Comparison of ENCODE assay signal across 8 cellular contexts in genomic region chr5:57172466-57172961, GRCh38. TPM values are rescaled to one million over a fixed set of nuclear protein-coding genes. Genes with fewer than 3 reads are reported as not detected.
A peak's percentile ranks its signal among the peaks of the same experiment; 100 is the strongest.
DNase-seq lines count a peak whose midpoint lies in the region; ATAC-seq and TF ChIP-seq lines count a peak whose summit lies in the region.

No MANE protein-coding gene starts in this region.

- H3K4me3 ChIP-seq in LNCaP clone FGC (ENCODE audit: low read depth, low read length) = peak overlapping the region; percentile 90
- H3K4me3 ChIP-seq in skeletal muscle cell (ENCODE audit: low read depth, low read length) = peak overlapping the region; percentile 96

- H3K27ac Mint-ChIP-seq in activated T-helper 17 cell treated with anti-CD3 and anti-CD28 coated beads, Interleukin-2, amount 50 U/mL, for 72 hours = peak overlapping the region; percentile 100
- H3K27ac Mint-ChIP-seq in glutamatergic neuron (ENCODE audit: unreplicated experiment) = peak overlapping the region; percentile 91

- no peaks in the 10 kb centered on the region for H3K27me3 Mint-ChIP-seq in activated T-helper 17 cell treated with anti-CD3 and anti-CD28 coated beads, Interleukin-2, amount 50 U/mL, for 72 hours
- peaks cover 8% of the 10 kb centered on the region for H3K27me3 Mint-ChIP-seq in glutamatergic neuron (ENCODE audit: unreplicated experiment)

- peaks cover 14% of the 10 kb centered on the region for H3K4me1 Mint-ChIP-seq in activated T-helper 17 cell treated with anti-CD3 and anti-CD28 coated beads, Interleukin-2, amount 50 U/mL, for 72 hours
- peaks cover 9% of the 10 kb centered on the region for H3K4me1 Mint-ChIP-seq in glutamatergic neuron (ENCODE audit: low read depth, unreplicated experiment)

- TF ChIP-seq CTCF in LNCaP clone FGC (IDR thresholded peaks at IDR 0.05; ENCODE audit: control insufficient read depth, extremely low read depth, insufficient read depth) = no peak
- TF ChIP-seq CTCF in glutamatergic neuron (IDR thresholded peaks at IDR 0.05; ENCODE audit: partially characterized antibody, unreplicated experiment) = no peak

- DNase-seq in Daoy (ENCODE audit: low read depth) (peak; percentile 30), LNCaP clone FGC (ENCODE audit: low read depth) (no peak), glutamatergic neuron (no peak), skeletal muscle cell (ENCODE audit: low read depth) (no peak)
- no peak for DNase-seq in stimulated activated CD8-positive, alpha-beta memory T cell treated with anti-CD3 and anti-CD28 coated beads, Interleukin-4, amount 100 ng/mL, for 48 hours

- no peaks in the 10 kb centered on the region for H3K9me3 Mint-ChIP-seq in activated T-helper 17 cell treated with anti-CD3 and anti-CD28 coated beads, Interleukin-2, amount 50 U/mL, for 72 hours
- peaks cover 5% of the 10 kb centered on the region for H3K9me3 Mint-ChIP-seq in glutamatergic neuron (ENCODE audit: unreplicated experiment)

- H3K36me3 Mint-ChIP-seq in activated T-helper 17 cell treated with anti-CD3 and anti-CD28 coated beads, Interleukin-2, amount 50 U/mL, for 72 hours (ENCODE audit: low read depth) = peaks cover 37% of the 10 kb centered on the region
- no peaks in the 10 kb centered on the region for H3K36me3 Mint-ChIP-seq in glutamatergic neuron (ENCODE audit: unreplicated experiment)

- peak overlapping the region; percentile 98 for H3K4me3 Mint-ChIP-seq in activated T-helper 17 cell treated with anti-CD3 and anti-CD28 coated beads, Interleukin-2, amount 50 U/mL, for 72 hours
- peak overlapping the region; percentile 93 for H3K4me3 Mint-ChIP-seq in glutamatergic neuron (ENCODE audit: unreplicated experiment)

- no peak for ATAC-seq in activated T-helper 17 cell treated with anti-CD3 and anti-CD28 coated beads, Interleukin-2, amount 50 U/mL, for 72 hours (replicated peaks)
- no peak for ATAC-seq in HG02973 (IDR thresholded peaks at IDR 0.05; ENCODE audit: unreplicated experiment)
- no peak for ATAC-seq in GM18907 (IDR thresholded peaks at IDR 0.05; ENCODE audit: unreplicated experiment)

RNA-seq across cellular contexts. Expression of gene GPBP1, which starts 1.3 kb away (rescaled TPM):
- total RNA-seq in Daoy (2014; rRNA removed; shearing (Covaris generic)) = 61.0 and 75.5 TPM in 2 replicates
- 100 to 1,000 TPM in 1 of 2 donors, 10 to 100 TPM in 1; 83.6 to 123 TPM for total RNA-seq in activated T-helper 17 cell treated with anti-CD3 and anti-CD28 coated beads, Interleukin-2, amount 50 U/mL, for 72 hours
- total RNA-seq in glutamatergic neuron (ENCODE audit: unreplicated experiment) = 81.3 TPM
